ENCODE assay signal across 9 cellular contexts in the genomic region with DNA sequence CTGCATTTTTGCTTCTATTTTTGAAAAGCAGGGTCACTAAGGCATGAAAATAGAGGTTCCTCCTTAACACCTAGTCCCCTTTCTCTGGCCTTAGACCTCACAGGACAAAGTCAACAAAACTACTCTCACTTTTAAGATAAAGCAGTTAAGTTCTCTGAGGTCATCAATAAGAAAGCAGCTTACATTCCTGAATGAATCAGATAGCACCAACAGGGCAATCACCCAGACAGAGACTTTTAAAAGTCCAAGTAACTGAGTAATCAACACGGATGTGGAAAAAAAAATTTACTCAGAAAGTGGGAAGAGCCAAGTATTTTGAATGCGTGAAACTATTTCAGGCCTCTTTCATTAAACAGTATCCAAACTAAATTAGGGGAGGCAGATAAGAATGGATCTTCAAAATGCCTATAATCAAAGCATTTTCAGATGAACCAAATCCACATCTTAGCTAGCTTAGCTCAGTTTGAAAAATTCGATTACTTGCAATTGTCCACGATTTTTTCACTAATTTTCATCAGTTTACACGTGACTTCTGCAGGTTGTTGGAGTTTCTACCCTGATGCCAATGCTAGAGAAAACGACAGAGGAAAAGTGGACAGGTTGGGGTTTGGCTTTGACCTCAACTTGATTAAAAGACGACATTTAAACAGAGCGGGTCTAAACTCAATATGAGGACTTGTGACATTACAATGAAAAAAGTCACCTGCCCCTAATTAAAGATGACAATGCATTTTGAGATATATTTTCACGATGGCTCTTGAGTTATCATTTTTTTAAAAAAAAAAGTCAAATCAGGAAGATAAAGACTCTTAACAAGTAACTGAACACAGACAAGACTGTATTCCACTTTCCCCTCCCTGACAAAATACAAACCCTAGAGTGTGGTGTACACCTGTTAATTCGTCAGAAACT. TPM values are rescaled to one million over a fixed set of nuclear protein-coding genes. Genes with fewer than 3 reads are reported as not detected.
DNase-seq lines count a peak whose midpoint lies in the region; ATAC-seq and TF ChIP-seq lines count a peak whose summit lies in the region.
"Had no signal": no experiment of that assay in that cellular context is flagged by ENCODE, and none has a peak within 500 bp of the region (broad histone marks: within the 10 kb centered on the region; RNA-seq: fewer than 3 reads in every experiment).

No MANE protein-coding gene starts in this region.

- intact Hi-C loops in ascending aorta (cut with DNase I): loop anchor here (5.0 kb wide), 2 partner anchors 180 to 225 kb away; a partner anchor contains a TSS
- intact Hi-C loops in sciatic nerve (cut with DNase I): no loop called here

- peaks cover 70% of the 10 kb centered on the region for H3K27me3 Mint-ChIP-seq in T-helper 2 cell treated with Interferon-gamma antibody and Interleukin-4, amounts not matched to agents 5 μg/mL and 100 μg/mL, for 36 hours (ENCODE audit: low read depth)

- TF ChIP-seq POLR2A in suprapubic skin (IDR thresholded peaks at IDR 0.05): no peak

- peaks cover 0 to 2% of the 10 kb centered on the region in 2 donors for H3K36me3 ChIP-seq in ascending aorta
- H3K36me3 ChIP-seq in suprapubic skin: no peaks in the 10 kb centered on the region
- H3K36me3 ChIP-seq: BLaER1 had no signal

- H3K27ac Mint-ChIP-seq in T-helper 2 cell treated with Interferon-gamma antibody and Interleukin-4, amounts not matched to agents 5 μg/mL and 100 μg/mL, for 36 hours: no peak overlapping the region

- H3K9me3 ChIP-seq in ascending aorta (no peaks in the 10 kb centered on the region), suprapubic skin (no peaks in the 10 kb centered on the region)
- H3K9me3 ChIP-seq: BLaER1 had no signal

- peak overlapping the region; percentile 53 to 80 for H3K4me3 ChIP-seq in ascending aorta
- peak overlapping the region; percentile 60 for H3K4me3 ChIP-seq in suprapubic skin

- TF ChIP-seq CTCF in ascending aorta (IDR thresholded peaks at IDR 0.05) (no peak), suprapubic skin (IDR thresholded peaks at IDR 0.05) (no peak)

- H3K4me1 Mint-ChIP-seq in T-helper 2 cell treated with Interferon-gamma antibody and Interleukin-4, amounts not matched to agents 5 μg/mL and 100 μg/mL, for 36 hours (ENCODE audit: low read depth): peaks cover 7% of the 10 kb centered on the region

- H3K9me3 Mint-ChIP-seq in T-helper 2 cell treated with Interferon-gamma antibody and Interleukin-4, amounts not matched to agents 5 μg/mL and 100 μg/mL, for 36 hours: no peaks in the 10 kb centered on the region

- no peak for DNase-seq in T-helper 2 cell treated with Interferon-gamma antibody and Interleukin-4, amounts not matched to agents 5 μg/mL and 100 μg/mL, for 36 hours (ENCODE audit: low spot score)
- DNase-seq in T-helper 2 cell (no peak), ascending aorta (ENCODE audit: low spot score in 2 of 2) (no peak), kidney tubule cell (ENCODE audit: low spot score) (peak; percentile 94), suprapubic skin (ENCODE audit: low spot score in 2 of 2) (no peak), sciatic nerve (ENCODE audit: low spot score) (no peak), NCI-H2196 treated with DMSO at 0.1 percent for 48 hours (lab: John Stamatoyannopoulos, UW; ENCODE audit: unreplicated experiment) (no peak)

- H3K4me1 ChIP-seq in ascending aorta: peaks cover 0 to 5% of the 10 kb centered on the region in 2 donors
- H3K4me1 ChIP-seq in suprapubic skin: peaks cover 24% of the 10 kb centered on the region

- H3K4me3 Mint-ChIP-seq in T-helper 2 cell treated with Interferon-gamma antibody and Interleukin-4, amounts not matched to agents 5 μg/mL and 100 μg/mL, for 36 hours: peak overlapping the region; percentile 36

- WGBS in suprapubic skin: 40% methylated on average over 10 of the region's 10 CpGs

- no peak for TF ChIP-seq EP300 in suprapubic skin (IDR thresholded peaks at IDR 0.05)

- ATAC-seq in sciatic nerve (no peak), HG02870 (IDR thresholded peaks at IDR 0.05; ENCODE audit: unreplicated experiment) (no peak)

- H3K27ac ChIP-seq in ascending aorta: peak overlapping the region; percentile 65 to 82
- H3K27ac ChIP-seq in suprapubic skin: peak overlapping the region; percentile 45
- H3K27ac ChIP-seq: BLaER1 had no signal

- no peaks in the 10 kb centered on the region for H3K36me3 Mint-ChIP-seq in T-helper 2 cell treated with Interferon-gamma antibody and Interleukin-4, amounts not matched to agents 5 μg/mL and 100 μg/mL, for 36 hours (ENCODE audit: low read depth)

- H3K27me3 ChIP-seq in ascending aorta (no peaks in the 10 kb centered on the region), suprapubic skin (no peaks in the 10 kb centered on the region)

RNA-seq across cellular contexts. Expression of a gene that starts 1.6 kb away (rescaled TPM):
- 6.9 TPM for total RNA-seq in ascending aorta
- total RNA-seq in suprapubic skin: 10 to 100 TPM in 1 of 4 donors, 1 to 10 TPM in 3; 4.7 to 13.4 (median 6.5) TPM
- total RNA-seq in sciatic nerve: 28.6 TPM

RNA-seq across cellular contexts. Expression of a gene that starts 59.6 kb away (rescaled TPM):
- total RNA-seq in ascending aorta: 3.4 TPM
- total RNA-seq in suprapubic skin: 10 to 100 TPM; 21.8 to 44.0 (median 25.7) TPM
- 23.4 TPM for total RNA-seq in sciatic nerve
